8 cellular contexts compared by ENCODE assay signal in genomic region chr12:120689397-120690082, GRCh38. TPM values are rescaled to one million over a fixed set of nuclear protein-coding genes. Genes with fewer than 3 reads are reported as not detected.
DNase-seq lines count a peak whose midpoint lies in the region; ATAC-seq and TF ChIP-seq lines count a peak whose summit lies in the region.
"Had no signal": no experiment of that assay in that cellular context is flagged by ENCODE, and none has a peak within 500 bp of the region (broad histone marks: within the 10 kb centered on the region; RNA-seq: fewer than 3 reads in every experiment).

No MANE protein-coding gene starts in this region.

- no peak overlapping the region for H3K27ac ChIP-seq in fibroblast of lung (ENCODE audit: insufficient read depth, low read length)
- H3K27ac ChIP-seq in gastrocnemius medialis: peak overlapping the region; percentile 86 to 93 (median 90)
- H3K27ac ChIP-seq: foreskin keratinocyte had no signal

- H3K79me2 ChIP-seq in fibroblast of lung (ENCODE audit: control insufficient read depth, insufficient read depth, low read length): peaks cover 56% of the 10 kb centered on the region

- H3K27me3 ChIP-seq in HAP-1 (ENCODE audit: low read depth): no peaks in the 10 kb centered on the region
- no peaks in the 10 kb centered on the region for H3K27me3 ChIP-seq in fibroblast of lung (ENCODE audit: control insufficient read depth, insufficient read depth, low read length)
- no peaks in the 10 kb centered on the region for H3K27me3 ChIP-seq in gastrocnemius medialis
- H3K27me3 ChIP-seq: foreskin keratinocyte had no signal

- H4K20me1 ChIP-seq in fibroblast of lung (ENCODE audit: control insufficient read depth, extremely low read depth, insufficient read depth, low read length): no peaks in the 10 kb centered on the region

- H3K27me3 Mint-ChIP-seq in T-helper 17 cell: no peaks in the 10 kb centered on the region

- no peak for ATAC-seq in T-helper 17 cell
- ATAC-seq in gastrocnemius medialis: no peak
- ATAC-seq in activated CD4-positive, CD25-positive, alpha-beta regulatory T cell treated with anti-CD3 and anti-CD28 coated beads, Interleukin-2, amount 50 U/mL, for 24 hours: no peak
- ATAC-seq in HG03354 (IDR thresholded peaks at IDR 0.05; ENCODE audit: poor library complexity, severe bottlenecking, unreplicated experiment): no peak
- ATAC-seq: foreskin keratinocyte had no signal

- peak overlapping the region; percentile 90 for H3K4me3 Mint-ChIP-seq in T-helper 17 cell

- DNase-seq in HAP-1 (ENCODE audit: low spot score in 2 of 2): peak in 1 of 2 experiments; percentile 25
- no peak for DNase-seq in T-helper 17 cell
- DNase-seq in fibroblast of lung (ENCODE audit: low read depth in 2 of 2): peak in 1 of 2 donors; percentile 24
- no peak for DNase-seq in gastrocnemius medialis
- no peak for DNase-seq in NCI-H510A treated with DMSO at 0.1 percent for 48 hours (lab: John Stamatoyannopoulos, UW)

- no peak overlapping the region for H3K9ac ChIP-seq in fibroblast of lung (ENCODE audit: insufficient read depth, low read length)

- H3K4me1 ChIP-seq in HAP-1 (peaks cover 21% of the 10 kb centered on the region), fibroblast of lung (ENCODE audit: control insufficient read depth, extremely low read depth, insufficient read depth, low read length) (peaks cover 8% of the 10 kb centered on the region), gastrocnemius medialis (peaks cover 58 to 61% of the 10 kb centered on the region in 2 donors)

- no peaks in the 10 kb centered on the region for H3K9me3 ChIP-seq in HAP-1
- no peaks in the 10 kb centered on the region for H3K9me3 ChIP-seq in T-helper 17 cell (ENCODE audit: control insufficient read depth, low read length, poor library complexity, severe bottlenecking)
- H3K9me3 ChIP-seq in fibroblast of lung (ENCODE audit: control insufficient read depth, insufficient read depth, low read depth, low read length): no peaks in the 10 kb centered on the region
- no peaks in the 10 kb centered on the region for H3K9me3 ChIP-seq in gastrocnemius medialis

- H3K36me3 ChIP-seq in HAP-1 (replicated peaks) (peaks cover 7% of the 10 kb centered on the region), fibroblast of lung (ENCODE audit: control insufficient read depth, insufficient read depth, low read length) (no peaks in the 10 kb centered on the region), gastrocnemius medialis (peaks cover 0 to 9% of the 10 kb centered on the region in 2 donors)

- TF ChIP-seq CTCF in fibroblast of lung (conservative IDR thresholded peaks at IDR 0.05 in 1 of 2, IDR thresholded peaks at IDR 0.05 in 1 of 2; ENCODE audit: low read depth in 1 of 2, low read length in 2 of 2) (no peak), gastrocnemius medialis (IDR thresholded peaks at IDR 0.05 in 4 of 5, conservative IDR thresholded peaks at IDR 0.05 in 1 of 5) (no peak)

- in situ Hi-C loops in HAP-1 (cut with MboI; ENCODE audit: low sequenced_read_pairs): no loop called here
- in situ Hi-C loops in gastrocnemius medialis (cut with MboI; ENCODE audit: low sequenced_read_pairs in 4 of 4): no loop called here

- H3K27ac Mint-ChIP-seq in T-helper 17 cell: no peak overlapping the region

- peak overlapping the region; percentile 50 for H3K4me3 ChIP-seq in HAP-1
- peak overlapping the region; percentile 68 to 90 (median 77) for H3K4me3 ChIP-seq in fibroblast of lung (replicated peaks in 1 of 4; ENCODE audit: control extremely low read depth in 1 of 4, insufficient read depth in 1 of 4, low read depth in 3 of 4, low read length in 4 of 4)
- H3K4me3 ChIP-seq in gastrocnemius medialis: peak overlapping the region; percentile 61 to 90 (median 76)

- TF ChIP-seq POLR2A in gastrocnemius medialis (IDR thresholded peaks at IDR 0.05): no peak

- H2AFZ ChIP-seq in fibroblast of lung (ENCODE audit: low read length): no peak overlapping the region

- H3K36me3 Mint-ChIP-seq in T-helper 17 cell (ENCODE audit: low read depth): peaks cover 5% of the 10 kb centered on the region

- peaks cover 33% of the 10 kb centered on the region for H3K4me1 Mint-ChIP-seq in T-helper 17 cell

- H3K4me2 ChIP-seq in fibroblast of lung (ENCODE audit: extremely low read depth, insufficient read depth, low read length): peak overlapping the region; percentile 89

- intact Hi-C loops in gastrocnemius medialis (cut with DNase I; ENCODE audit: low total_unique reads): loop anchor here (5.0 kb wide), 1 partner anchor 73 kb away; no protein-coding TSS in a partner anchor

RNA-seq across cellular contexts. Expression of gene MLEC, which starts 2.6 kb away (rescaled TPM):
- total RNA-seq in T-helper 17 cell: 10 to 100 TPM; 21.8 to 31.0 TPM
- 90.1 and 120 TPM in 2 replicates for total RNA-seq in fibroblast of lung
- 56.4 and 66.1 TPM in 2 replicates for polyA plus RNA-seq in fibroblast of lung
- polyA plus RNA-seq in fibroblast of lung (2012): 78.1 and 80.1 TPM in 2 replicates
- polyA minus RNA-seq in fibroblast of lung (ENCODE audit: low replicate concordance): 86.3 and 126 TPM in 2 replicates
- total RNA-seq in gastrocnemius medialis: 10 to 100 TPM; 46.5 to 89.4 (median 60.1) TPM

RNA-seq across cellular contexts. Expression of gene UNC119B, which starts 20.7 kb away (rescaled TPM):
- 10 to 100 TPM; 15.2 to 16.2 TPM for total RNA-seq in T-helper 17 cell
- 22.9 and 29.1 TPM in 2 replicates for total RNA-seq in fibroblast of lung
- 29.1 and 31.2 TPM in 2 replicates for polyA plus RNA-seq in fibroblast of lung
- 19.5 and 21.1 TPM in 2 replicates for polyA plus RNA-seq in fibroblast of lung (2012)
- polyA minus RNA-seq in fibroblast of lung (ENCODE audit: low replicate concordance): 14.9 and 26.1 TPM in 2 replicates
- total RNA-seq in gastrocnemius medialis: 1 to 10 TPM; 4.7 to 8.7 (median 7.8) TPM

RNA-seq across cellular contexts. Expression of gene ACADS, which starts 36.1 kb away (rescaled TPM):
- total RNA-seq in T-helper 17 cell: 10 to 100 TPM in 1 of 2 donors, 1 to 10 TPM in 1; 9.1 to 10.8 TPM
- 14.1 and 15.9 TPM in 2 replicates for total RNA-seq in fibroblast of lung
- polyA plus RNA-seq in fibroblast of lung: 4.2 and 4.5 TPM in 2 replicates
- 7.0 and 7.9 TPM in 2 replicates for polyA plus RNA-seq in fibroblast of lung (2012)
- polyA minus RNA-seq in fibroblast of lung (ENCODE audit: low replicate concordance): 2.9 and 4.8 TPM in 2 replicates
- 100 to 1,000 TPM; 166 to 224 (median 200) TPM for total RNA-seq in gastrocnemius medialis

RNA-seq across cellular contexts. Expression of gene CABP1, which starts 49.1 kb away (rescaled TPM):
- not detected for total RNA-seq in T-helper 17 cell
- under 0.01 TPM in 1 of 2 replicates, not detected in the other for total RNA-seq in fibroblast of lung
- 0.06 and 0.36 TPM in 2 replicates for polyA plus RNA-seq in fibroblast of lung
- 0.12 and 0.16 TPM in 2 replicates for polyA plus RNA-seq in fibroblast of lung (2012)
- polyA minus RNA-seq in fibroblast of lung (ENCODE audit: low replicate concordance): 2.5 TPM in 1 of 2 replicates, not detected in the other
- 1 to 10 TPM in 1 of 4 donors, under 1 TPM in 2, not detected in 1; 0.52 to 1.6 (median 0.62) TPM for total RNA-seq in gastrocnemius medialis
- total RNA-seq: foreskin keratinocyte had no signal
- polyA plus RNA-seq: foreskin keratinocyte had no signal
